In the genomic region with DNA sequence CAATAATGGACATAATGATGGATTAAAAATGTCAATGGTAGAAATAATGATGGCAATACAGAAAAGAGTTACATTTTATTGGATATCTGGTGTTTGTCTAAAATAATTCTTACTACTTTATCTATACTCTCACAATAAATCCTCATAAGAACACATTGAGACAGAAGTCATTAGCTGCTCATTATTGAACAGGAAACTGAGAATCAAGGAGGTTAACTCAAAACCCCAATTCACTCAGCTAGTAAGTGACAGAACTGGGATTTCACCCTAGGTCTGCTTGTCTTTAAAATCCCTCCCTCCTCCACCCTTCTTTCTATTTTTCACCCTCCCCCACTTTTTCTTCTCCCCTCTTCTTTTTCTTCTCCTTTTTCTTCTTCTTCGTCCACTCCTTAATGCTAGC, we compare ENCODE assay signal across 24 cellular contexts.
DNase-seq lines count a peak whose midpoint lies in the region; ATAC-seq, FAIRE-seq and TF ChIP-seq lines count a peak whose summit lies in the region.
"Had no signal": no experiment of that assay in that cellular context is flagged by ENCODE, and none has a peak within 500 bp of the region (broad histone marks: within the 10 kb centered on the region; RNA-seq: fewer than 3 reads in every experiment).

No MANE protein-coding gene starts in this region.

- H3K9me3 ChIP-seq in adipocyte (ENCODE audit: control insufficient read depth, low read length), result no peaks in the 10 kb centered on the region
- H3K9me3 ChIP-seq: BE2C, BLaER1 had no signal

- H3K27me3 ChIP-seq in adipocyte (replicated peaks; ENCODE audit: control insufficient read depth, insufficient read depth, low read length), result no peaks in the 10 kb centered on the region
- H3K27me3 ChIP-seq: BE2C, BLaER1 had no signal

- peak; percentile 5 for FAIRE-seq in GM18507 (lab: Jason Lieb, UNC)
- FAIRE-seq: A204.1, G401.6, GM12892 had no signal

- H3K4me1 ChIP-seq in adipocyte (ENCODE audit: control insufficient read depth, insufficient read depth, low read length), result peaks cover 42% of the 10 kb centered on the region
- H3K4me1 ChIP-seq: BE2C, BLaER1 had no signal

- DNase-seq in GM18507 (ENCODE audit: extremely low spot score, insufficient read length, low read depth) (no peak), adipocyte (ENCODE audit: low read depth) (no peak), SIG-M5 (lab: John Stamatoyannopoulos, UW) (no peak)
- DNase-seq: 8988T; BE2C; C1 segment of cervical spinal cord; CD4-positive, alpha-beta memory T cell; CD4-positive, CD25-positive, alpha-beta regulatory T cell; CD8-positive, alpha-beta memory T cell; COR-L47; DMS 273 treated with DMSO at 0.1 percent for 48 hours; DMS153; DMS53; DMS79 treated with DMSO at 0.1 percent for 48 hours; GF-D8 had no signal

- no peaks in the 10 kb centered on the region for H3K36me3 ChIP-seq in adipocyte (ENCODE audit: control insufficient read depth, insufficient read depth, low read length, severe bottlenecking)
- H3K36me3 ChIP-seq: BE2C, BLaER1 had no signal

- peaks cover 32% of the 10 kb centered on the region for H3K4me1 Mint-ChIP-seq in nephron
- H3K4me1 Mint-ChIP-seq: CD14-positive monocyte; CD4-positive, alpha-beta memory T cell; CD4-positive, CD25-positive, alpha-beta regulatory T cell; CD8-positive, alpha-beta memory T cell had no signal

- H3K9ac ChIP-seq in adipocyte (ENCODE audit: low read length), result peak overlapping the region; percentile 20
- H3K9ac ChIP-seq: BLaER1 had no signal

- no peak overlapping the region for H3K4me3 ChIP-seq in adipocyte (ENCODE audit: low read length)
- H3K4me3 ChIP-seq: BLaER1 had no signal

- H3K9me3 Mint-ChIP-seq in nephron, result peaks cover 14% of the 10 kb centered on the region

- H3K4me3 Mint-ChIP-seq in nephron, result no peak overlapping the region
- H3K4me3 Mint-ChIP-seq: CD14-positive monocyte; CD4-positive, alpha-beta memory T cell had no signal

- peaks cover 7% of the 10 kb centered on the region for H3K36me3 Mint-ChIP-seq in nephron (ENCODE audit: low read depth)
- H3K36me3 Mint-ChIP-seq: CD14-positive monocyte; CD4-positive, alpha-beta memory T cell; CD4-positive, CD25-positive, alpha-beta regulatory T cell; CD8-positive, alpha-beta memory T cell had no signal

- ATAC-seq in HG03354 (IDR thresholded peaks at IDR 0.05; ENCODE audit: poor library complexity, severe bottlenecking, unreplicated experiment), result no peak
- no peak for ATAC-seq in GM18520 (IDR thresholded peaks at IDR 0.05; ENCODE audit: unreplicated experiment)
- ATAC-seq in GM21723 (IDR thresholded peaks at IDR 0.05; ENCODE audit: unreplicated experiment), result no peak

- peaks cover 1% of the 10 kb centered on the region for H3K27me3 Mint-ChIP-seq in nephron (ENCODE audit: low read depth)
- H3K27me3 Mint-ChIP-seq: CD4-positive, CD25-positive, alpha-beta regulatory T cell had no signal

- TF ChIP-seq CTCF in nephron (IDR thresholded peaks at IDR 0.05; ENCODE audit: unreplicated experiment in 3 of 3), result no peak

- H3K27ac Mint-ChIP-seq in nephron, result peak overlapping the region in 2 of 3 experiments; percentile 25 to 49
- H3K27ac Mint-ChIP-seq: CD14-positive monocyte; CD4-positive, alpha-beta memory T cell; CD4-positive, CD25-positive, alpha-beta regulatory T cell; CD8-positive, alpha-beta memory T cell had no signal
